Comparison of ENCODE assay signal across 3 cellular contexts in the genomic region with DNA sequence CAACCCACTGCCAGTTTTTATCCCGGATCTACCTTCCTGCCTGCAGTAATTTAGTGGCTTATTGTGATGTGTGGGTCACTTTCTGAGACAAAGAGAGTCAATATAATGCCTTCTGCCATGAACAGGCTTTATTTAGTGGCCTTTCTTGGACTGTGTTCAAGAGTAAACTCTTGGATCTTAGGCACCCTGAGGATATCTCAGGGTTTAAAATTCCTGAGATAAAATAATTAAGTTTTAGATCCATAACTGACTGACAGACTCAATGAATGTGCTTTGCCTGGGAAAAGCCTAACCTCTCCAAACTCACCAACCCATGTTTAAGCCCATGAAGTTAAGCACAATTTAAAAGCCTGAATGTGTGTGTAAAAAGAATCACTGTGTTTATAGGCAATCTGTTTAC.
"Had no signal": no experiment of that assay in that cellular context is flagged by ENCODE, and none has a peak within 500 bp of the region (broad histone marks: within the 10 kb centered on the region; RNA-seq: fewer than 3 reads in every experiment).

No MANE protein-coding gene starts in this region.

- H3K4me3 ChIP-seq: GM12878 had no signal

- DNase-seq: GDM1, GF-D8 had no signal

- ATAC-seq: GM12878 had no signal
